Comparison of ENCODE assay signal across 1 cellular context in the genomic region with DNA sequence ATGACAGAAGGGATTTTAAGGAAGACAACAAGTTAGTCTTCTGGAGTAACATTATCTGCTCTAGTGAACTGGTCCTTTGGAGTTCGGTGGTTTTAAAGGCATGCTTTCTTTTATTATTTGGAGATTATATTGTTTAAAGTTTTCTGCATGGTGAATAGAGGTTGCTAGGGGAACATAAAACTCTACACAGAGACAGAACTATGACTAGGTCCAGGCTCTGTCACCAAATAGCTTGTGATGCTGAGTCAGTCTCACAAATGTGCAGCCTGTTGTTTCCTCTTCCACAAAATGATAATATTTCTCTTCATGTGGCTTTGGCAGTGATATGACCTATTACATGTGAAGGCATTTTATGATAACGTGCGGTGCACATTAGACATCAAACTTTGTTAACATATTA.
TF ChIP-seq lines count a peak whose summit lies in the region.

No MANE protein-coding gene starts in this region.

TF ChIP-seq in IMR-90, 13 proteins besides CTCF, POLR2A, EP300 and RAD21 (continued from another document):
- TF ChIP-seq ELK1 (IDR thresholded peaks at IDR 0.05; ENCODE audit: borderline replicate concordance, low read depth, low read length) (no peak), NFE2L2 (IDR thresholded peaks at IDR 0.05; ENCODE audit: low read depth, low read length) (no peak), SMC3 (IDR thresholded peaks at IDR 0.05; ENCODE audit: low read depth, low read length) (no peak), MAFK (IDR thresholded peaks at IDR 0.05; ENCODE audit: low read depth, low read length) (no peak), RFX5 (IDR thresholded peaks at IDR 0.05; ENCODE audit: low read depth, low read length) (no peak), BHLHE40 (IDR thresholded peaks at IDR 0.05; ENCODE audit: low read depth, low read length) (no peak), MAZ (IDR thresholded peaks at IDR 0.05; ENCODE audit: borderline replicate concordance, low read depth, low read length) (no peak)
- TF ChIP-seq, protein P1, sequence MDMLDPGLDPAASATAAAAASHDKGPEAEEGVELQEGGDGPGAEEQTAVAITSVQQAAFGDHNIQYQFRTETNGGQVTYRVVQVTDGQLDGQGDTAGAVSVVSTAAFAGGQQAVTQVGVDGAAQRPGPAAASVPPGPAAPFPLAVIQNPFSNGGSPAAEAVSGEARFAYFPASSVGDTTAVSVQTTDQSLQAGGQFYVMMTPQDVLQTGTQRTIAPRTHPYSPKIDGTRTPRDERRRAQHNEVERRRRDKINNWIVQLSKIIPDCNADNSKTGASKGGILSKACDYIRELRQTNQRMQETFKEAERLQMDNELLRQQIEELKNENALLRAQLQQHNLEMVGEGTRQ (IDR thresholded peaks at IDR 0.05; ENCODE audit: low read depth, low read length) = no peak
